Comparison of ENCODE assay signal across 2 cellular contexts in genomic region chrX:40622741-40623536, GRCh38.
TF ChIP-seq lines count a peak whose summit lies in the region.

MPC1L (plus strand) TSS chrX:40623428; CDS start chrX:40623566, 138 bp downstream.

TF ChIP-seq in endothelial cell of umbilical vein, 7 proteins besides CTCF, POLR2A, EP300 and RAD21 (continued from another document):
- TF ChIP-seq POLR2AphosphoS5 (IDR thresholded peaks at IDR 0.05; ENCODE audit: insufficient read depth, low read depth, low read length) (no peak), EZH2 (IDR thresholded peaks at IDR 0.05; ENCODE audit: borderline replicate concordance, low read depth, low read length, severe bottlenecking) (no peak), MYC (IDR thresholded peaks at IDR 0.05; ENCODE audit: low read depth, low read length) (no peak), JUN (IDR thresholded peaks at IDR 0.05; ENCODE audit: borderline replicate concordance, insufficient read depth, insufficient read length, low read depth) (no peak)
- TF ChIP-seq, protein P1, sequence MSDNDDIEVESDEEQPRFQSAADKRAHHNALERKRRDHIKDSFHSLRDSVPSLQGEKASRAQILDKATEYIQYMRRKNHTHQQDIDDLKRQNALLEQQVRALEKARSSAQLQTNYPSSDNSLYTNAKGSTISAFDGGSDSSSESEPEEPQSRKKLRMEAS (IDR thresholded peaks at IDR 0.05; ENCODE audit: insufficient read depth, insufficient read length): no peak

TF ChIP-seq in WTC11, 78 proteins besides CTCF, POLR2A, EP300 and RAD21 (continued from another document):
- TF ChIP-seq, protein P2, sequence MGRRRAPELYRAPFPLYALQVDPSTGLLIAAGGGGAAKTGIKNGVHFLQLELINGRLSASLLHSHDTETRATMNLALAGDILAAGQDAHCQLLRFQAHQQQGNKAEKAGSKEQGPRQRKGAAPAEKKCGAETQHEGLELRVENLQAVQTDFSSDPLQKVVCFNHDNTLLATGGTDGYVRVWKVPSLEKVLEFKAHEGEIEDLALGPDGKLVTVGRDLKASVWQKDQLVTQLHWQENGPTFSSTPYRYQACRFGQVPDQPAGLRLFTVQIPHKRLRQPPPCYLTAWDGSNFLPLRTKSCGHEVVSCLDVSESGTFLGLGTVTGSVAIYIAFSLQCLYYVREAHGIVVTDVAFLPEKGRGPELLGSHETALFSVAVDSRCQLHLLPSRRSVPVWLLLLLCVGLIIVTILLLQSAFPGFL (CRISPR knock-in tag; IDR thresholded peaks at IDR 0.05; ENCODE audit: borderline replicate concordance): no peak
- TF ChIP-seq ZNF671 (CRISPR knock-in tag; IDR thresholded peaks at IDR 0.05) (no peak), ZBTB21 (CRISPR knock-in tag; IDR thresholded peaks at IDR 0.05; ENCODE audit: borderline replicate concordance) (no peak), ZNF317 (CRISPR knock-in tag; IDR thresholded peaks at IDR 0.05; ENCODE audit: borderline replicate concordance, low read depth) (no peak), SMAD4 (CRISPR knock-in tag; IDR thresholded peaks at IDR 0.05) (no peak)
- TF ChIP-seq, protein P3, sequence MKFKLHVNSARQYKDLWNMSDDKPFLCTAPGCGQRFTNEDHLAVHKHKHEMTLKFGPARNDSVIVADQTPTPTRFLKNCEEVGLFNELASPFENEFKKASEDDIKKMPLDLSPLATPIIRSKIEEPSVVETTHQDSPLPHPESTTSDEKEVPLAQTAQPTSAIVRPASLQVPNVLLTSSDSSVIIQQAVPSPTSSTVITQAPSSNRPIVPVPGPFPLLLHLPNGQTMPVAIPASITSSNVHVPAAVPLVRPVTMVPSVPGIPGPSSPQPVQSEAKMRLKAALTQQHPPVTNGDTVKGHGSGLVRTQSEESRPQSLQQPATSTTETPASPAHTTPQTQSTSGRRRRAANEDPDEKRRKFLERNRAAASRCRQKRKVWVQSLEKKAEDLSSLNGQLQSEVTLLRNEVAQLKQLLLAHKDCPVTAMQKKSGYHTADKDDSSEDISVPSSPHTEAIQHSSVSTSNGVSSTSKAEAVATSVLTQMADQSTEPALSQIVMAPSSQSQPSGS (CRISPR knock-in tag; IDR thresholded peaks at IDR 0.05; ENCODE audit: borderline replicate concordance, low read depth): no peak
- TF ChIP-seq, protein P4, sequence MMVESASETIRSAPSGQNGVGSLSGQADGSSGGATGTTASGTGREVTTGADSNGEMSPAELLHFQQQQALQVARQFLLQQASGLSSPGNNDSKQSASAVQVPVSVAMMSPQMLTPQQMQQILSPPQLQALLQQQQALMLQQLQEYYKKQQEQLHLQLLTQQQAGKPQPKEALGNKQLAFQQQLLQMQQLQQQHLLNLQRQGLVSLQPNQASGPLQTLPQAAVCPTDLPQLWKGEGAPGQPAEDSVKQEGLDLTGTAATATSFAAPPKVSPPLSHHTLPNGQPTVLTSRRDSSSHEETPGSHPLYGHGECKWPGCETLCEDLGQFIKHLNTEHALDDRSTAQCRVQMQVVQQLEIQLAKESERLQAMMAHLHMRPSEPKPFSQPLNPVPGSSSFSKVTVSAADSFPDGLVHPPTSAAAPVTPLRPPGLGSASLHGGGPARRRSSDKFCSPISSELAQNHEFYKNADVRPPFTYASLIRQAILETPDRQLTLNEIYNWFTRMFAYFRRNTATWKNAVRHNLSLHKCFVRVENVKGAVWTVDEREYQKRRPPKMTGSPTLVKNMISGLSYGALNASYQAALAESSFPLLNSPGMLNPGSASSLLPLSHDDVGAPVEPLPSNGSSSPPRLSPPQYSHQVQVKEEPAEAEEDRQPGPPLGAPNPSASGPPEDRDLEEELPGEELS (CRISPR knock-in tag; IDR thresholded peaks at IDR 0.05): no peak
